In the genomic region with DNA sequence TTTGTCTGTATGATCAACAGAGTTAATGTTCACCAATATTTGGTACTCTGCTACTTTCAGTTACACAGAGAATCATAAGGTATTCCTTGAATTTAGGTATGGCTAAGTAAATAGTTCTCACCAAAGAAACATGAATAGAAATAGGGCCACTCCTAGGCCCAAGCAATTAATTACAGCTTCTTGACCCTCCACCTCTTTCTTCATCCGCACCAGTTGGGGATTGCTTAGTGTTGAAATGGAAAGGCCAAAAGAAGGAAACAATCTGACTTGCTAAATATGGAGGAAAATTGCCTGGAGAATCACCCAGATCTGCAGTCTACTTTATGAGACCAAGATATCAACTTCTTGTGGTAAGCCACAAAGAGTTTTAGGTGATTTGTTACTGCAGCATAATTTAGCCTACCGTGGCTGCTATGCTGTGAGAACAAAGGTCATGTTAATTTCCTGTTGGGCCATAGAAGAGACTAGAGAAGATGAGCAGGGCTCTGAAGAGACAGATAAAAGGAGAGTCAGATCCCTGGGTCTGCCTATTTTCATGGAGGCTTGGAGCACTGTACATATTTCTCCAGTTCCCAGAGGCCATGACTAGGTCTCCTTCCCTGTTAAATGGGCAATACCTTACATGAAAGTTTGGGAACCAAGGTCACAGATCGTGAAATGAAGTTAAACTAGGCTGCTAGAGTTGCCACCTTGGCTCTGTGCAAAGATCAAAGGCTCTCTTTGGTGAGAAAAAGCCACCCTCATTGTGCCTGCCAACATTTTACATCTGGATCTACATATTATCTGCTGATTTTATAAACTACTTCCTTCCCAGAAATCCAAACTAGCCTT, we compare ENCODE assay signal across 1 cellular context.
TF ChIP-seq lines count a peak whose summit lies in the region.

No MANE protein-coding gene starts in this region.

TF ChIP-seq in GM23338, 12 proteins besides CTCF, POLR2A, EP300 and RAD21 (continued from another document):
- TF ChIP-seq, protein P1, sequence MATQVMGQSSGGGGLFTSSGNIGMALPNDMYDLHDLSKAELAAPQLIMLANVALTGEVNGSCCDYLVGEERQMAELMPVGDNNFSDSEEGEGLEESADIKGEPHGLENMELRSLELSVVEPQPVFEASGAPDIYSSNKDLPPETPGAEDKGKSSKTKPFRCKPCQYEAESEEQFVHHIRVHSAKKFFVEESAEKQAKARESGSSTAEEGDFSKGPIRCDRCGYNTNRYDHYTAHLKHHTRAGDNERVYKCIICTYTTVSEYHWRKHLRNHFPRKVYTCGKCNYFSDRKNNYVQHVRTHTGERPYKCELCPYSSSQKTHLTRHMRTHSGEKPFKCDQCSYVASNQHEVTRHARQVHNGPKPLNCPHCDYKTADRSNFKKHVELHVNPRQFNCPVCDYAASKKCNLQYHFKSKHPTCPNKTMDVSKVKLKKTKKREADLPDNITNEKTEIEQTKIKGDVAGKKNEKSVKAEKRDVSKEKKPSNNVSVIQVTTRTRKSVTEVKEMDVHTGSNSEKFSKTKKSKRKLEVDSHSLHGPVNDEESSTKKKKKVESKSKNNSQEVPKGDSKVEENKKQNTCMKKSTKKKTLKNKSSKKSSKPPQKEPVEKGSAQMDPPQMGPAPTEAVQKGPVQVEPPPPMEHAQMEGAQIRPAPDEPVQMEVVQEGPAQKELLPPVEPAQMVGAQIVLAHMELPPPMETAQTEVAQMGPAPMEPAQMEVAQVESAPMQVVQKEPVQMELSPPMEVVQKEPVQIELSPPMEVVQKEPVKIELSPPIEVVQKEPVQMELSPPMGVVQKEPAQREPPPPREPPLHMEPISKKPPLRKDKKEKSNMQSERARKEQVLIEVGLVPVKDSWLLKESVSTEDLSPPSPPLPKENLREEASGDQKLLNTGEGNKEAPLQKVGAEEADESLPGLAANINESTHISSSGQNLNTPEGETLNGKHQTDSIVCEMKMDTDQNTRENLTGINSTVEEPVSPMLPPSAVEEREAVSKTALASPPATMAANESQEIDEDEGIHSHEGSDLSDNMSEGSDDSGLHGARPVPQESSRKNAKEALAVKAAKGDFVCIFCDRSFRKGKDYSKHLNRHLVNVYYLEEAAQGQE (IDR thresholded peaks at IDR 0.05; ENCODE audit: unreplicated experiment) = no peak
- TF ChIP-seq POLR2AphosphoS5 (IDR thresholded peaks at IDR 0.05; ENCODE audit: low read depth) (no peak), ZNF114 (CRISPR knock-in tag; IDR thresholded peaks at IDR 0.05) (no peak), EZH2 (IDR thresholded peaks at IDR 0.05; ENCODE audit: low read depth, unreplicated experiment) (no peak), CREB1 (CRISPR knock-in tag; IDR thresholded peaks at IDR 0.05; ENCODE audit: low read depth) (no peak), EZH2phosphoT487 (IDR thresholded peaks at IDR 0.05; ENCODE audit: unreplicated experiment) (no peak), STAT1 (IDR thresholded peaks at IDR 0.05; ENCODE audit: unreplicated experiment) (no peak), ZNF331 (CRISPR knock-in tag; IDR thresholded peaks at IDR 0.05; ENCODE audit: low read depth) (no peak), NANOG (IDR thresholded peaks at IDR 0.05; ENCODE audit: borderline replicate concordance) (no peak)
- TF ChIP-seq, protein P2, sequence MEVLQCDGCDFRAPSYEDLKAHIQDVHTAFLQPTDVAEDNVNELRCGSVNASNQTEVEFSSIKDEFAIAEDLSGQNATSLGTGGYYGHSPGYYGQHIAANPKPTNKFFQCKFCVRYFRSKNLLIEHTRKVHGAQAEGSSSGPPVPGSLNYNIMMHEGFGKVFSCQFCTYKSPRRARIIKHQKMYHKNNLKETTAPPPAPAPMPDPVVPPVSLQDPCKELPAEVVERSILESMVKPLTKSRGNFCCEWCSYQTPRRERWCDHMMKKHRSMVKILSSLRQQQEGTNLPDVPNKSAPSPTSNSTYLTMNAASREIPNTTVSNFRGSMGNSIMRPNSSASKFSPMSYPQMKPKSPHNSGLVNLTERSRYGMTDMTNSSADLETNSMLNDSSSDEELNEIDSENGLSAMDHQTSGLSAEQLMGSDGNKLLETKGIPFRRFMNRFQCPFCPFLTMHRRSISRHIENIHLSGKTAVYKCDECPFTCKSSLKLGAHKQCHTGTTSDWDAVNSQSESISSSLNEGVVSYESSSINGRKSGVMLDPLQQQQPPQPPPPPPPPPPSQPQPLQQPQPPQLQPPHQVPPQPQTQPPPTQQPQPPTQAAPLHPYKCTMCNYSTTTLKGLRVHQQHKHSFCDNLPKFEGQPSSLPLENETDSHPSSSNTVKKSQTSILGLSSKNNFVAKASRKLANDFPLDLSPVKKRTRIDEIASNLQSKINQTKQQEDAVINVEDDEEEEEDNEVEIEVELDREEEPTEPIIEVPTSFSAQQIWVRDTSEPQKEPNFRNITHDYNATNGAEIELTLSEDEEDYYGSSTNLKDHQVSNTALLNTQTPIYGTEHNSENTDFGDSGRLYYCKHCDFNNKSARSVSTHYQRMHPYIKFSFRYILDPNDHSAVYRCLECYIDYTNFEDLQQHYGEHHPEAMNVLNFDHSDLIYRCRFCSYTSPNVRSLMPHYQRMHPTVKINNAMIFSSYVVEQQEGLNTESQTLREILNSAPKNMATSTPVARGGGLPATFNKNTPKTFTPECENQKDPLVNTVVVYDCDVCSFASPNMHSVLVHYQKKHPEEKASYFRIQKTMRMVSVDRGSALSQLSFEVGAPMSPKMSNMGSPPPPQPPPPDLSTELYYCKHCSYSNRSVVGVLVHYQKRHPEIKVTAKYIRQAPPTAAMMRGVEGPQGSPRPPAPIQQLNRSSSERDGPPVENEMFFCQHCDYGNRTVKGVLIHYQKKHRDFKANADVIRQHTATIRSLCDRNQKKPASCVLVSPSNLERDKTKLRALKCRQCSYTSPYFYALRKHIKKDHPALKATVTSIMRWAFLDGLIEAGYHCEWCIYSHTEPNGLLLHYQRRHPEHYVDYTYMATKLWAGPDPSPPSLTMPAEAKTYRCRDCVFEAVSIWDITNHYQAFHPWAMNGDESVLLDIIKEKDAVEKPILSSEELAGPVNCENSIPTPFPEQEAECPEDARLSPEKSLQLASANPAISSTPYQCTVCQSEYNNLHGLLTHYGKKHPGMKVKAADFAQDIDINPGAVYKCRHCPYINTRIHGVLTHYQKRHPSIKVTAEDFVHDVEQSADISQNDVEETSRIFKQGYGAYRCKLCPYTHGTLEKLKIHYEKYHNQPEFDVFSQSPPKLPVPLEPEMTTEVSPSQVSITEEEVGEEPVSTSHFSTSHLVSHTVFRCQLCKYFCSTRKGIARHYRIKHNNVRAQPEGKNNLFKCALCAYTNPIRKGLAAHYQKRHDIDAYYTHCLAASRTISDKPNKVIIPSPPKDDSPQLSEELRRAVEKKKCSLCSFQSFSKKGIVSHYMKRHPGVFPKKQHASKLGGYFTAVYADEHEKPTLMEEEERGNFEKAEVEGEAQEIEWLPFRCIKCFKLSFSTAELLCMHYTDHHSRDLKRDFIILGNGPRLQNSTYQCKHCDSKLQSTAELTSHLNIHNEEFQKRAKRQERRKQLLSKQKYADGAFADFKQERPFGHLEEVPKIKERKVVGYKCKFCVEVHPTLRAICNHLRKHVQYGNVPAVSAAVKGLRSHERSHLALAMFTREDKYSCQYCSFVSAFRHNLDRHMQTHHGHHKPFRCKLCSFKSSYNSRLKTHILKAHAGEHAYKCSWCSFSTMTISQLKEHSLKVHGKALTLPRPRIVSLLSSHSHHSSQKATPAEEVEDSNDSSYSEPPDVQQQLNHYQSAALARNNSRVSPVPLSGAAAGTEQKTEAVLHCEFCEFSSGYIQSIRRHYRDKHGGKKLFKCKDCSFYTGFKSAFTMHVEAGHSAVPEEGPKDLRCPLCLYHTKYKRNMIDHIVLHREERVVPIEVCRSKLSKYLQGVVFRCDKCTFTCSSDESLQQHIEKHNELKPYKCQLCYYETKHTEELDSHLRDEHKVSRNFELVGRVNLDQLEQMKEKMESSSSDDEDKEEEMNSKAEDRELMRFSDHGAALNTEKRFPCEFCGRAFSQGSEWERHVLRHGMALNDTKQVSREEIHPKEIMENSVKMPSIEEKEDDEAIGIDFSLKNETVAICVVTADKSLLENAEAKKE (CRISPR knock-in tag; IDR thresholded peaks at IDR 0.05) = no peak
